In genomic region chrX:149938427-149939270, GRCh38 we compare ENCODE assay signal across 1 cellular context.
A peak's percentile ranks its signal among the peaks of the same experiment; 100 is the strongest.
TF ChIP-seq lines count a peak whose summit lies in the region.

TSS of gene EOLA2 (minus strand) at chrX:149938491. CDS start at chrX:149933874, 4,617 bp downstream.

TF ChIP-seq in HepG2, 621 proteins besides CTCF, POLR2A, EP300 and RAD21 (continued from another document and continues in another):
- TF ChIP-seq GMEB2 (CRISPR knock-in tag; IDR thresholded peaks at IDR 0.05; ENCODE audit: low read depth) (peak; percentile 99), PRPF4 (IDR thresholded peaks at IDR 0.05; ENCODE audit: low read depth, low read length, poor library complexity, severe bottlenecking) (no peak), ZNF430 (CRISPR knock-in tag; IDR thresholded peaks at IDR 0.05) (no peak), MIXL1 (CRISPR knock-in tag; IDR thresholded peaks at IDR 0.05) (no peak), ZNF850 (CRISPR knock-in tag; conservative IDR thresholded peaks at IDR 0.05) (no peak), ZNF451 (CRISPR knock-in tag; IDR thresholded peaks at IDR 0.05) (no peak), CREBL2 (CRISPR knock-in tag; IDR thresholded peaks at IDR 0.05; ENCODE audit: borderline replicate concordance) (no peak), SKIL (CRISPR knock-in tag; IDR thresholded peaks at IDR 0.05; ENCODE audit: borderline replicate concordance) (no peak), FOXP1 (IDR thresholded peaks at IDR 0.05) (no peak), FOXP1 (CRISPR knock-in tag; IDR thresholded peaks at IDR 0.05) (no peak), ZNF749 (CRISPR knock-in tag; IDR thresholded peaks at IDR 0.05; ENCODE audit: borderline replicate concordance) (no peak), NFIB (CRISPR knock-in tag; IDR thresholded peaks at IDR 0.05; ENCODE audit: borderline replicate concordance) (no peak), RFX3 (CRISPR knock-in tag; IDR thresholded peaks at IDR 0.05) (no peak), GZF1 (CRISPR knock-in tag; IDR thresholded peaks at IDR 0.05) (no peak), POLR2AphosphoS5 (IDR thresholded peaks at IDR 0.05; ENCODE audit: low read depth, low read length) (peak; percentile 62), EED (CRISPR knock-in tag; IDR thresholded peaks at IDR 0.05) (no peak), SRSF9 (IDR thresholded peaks at IDR 0.05; ENCODE audit: borderline replicate concordance, insufficient read depth, low read depth, low read length, poor library complexity, severe bottlenecking) (no peak), ATF7 (IDR thresholded peaks at IDR 0.05) (0 out of 2 replicates have a peak, but pooled peaks have one; percentile 18), ATF7 (CRISPR knock-in tag; IDR thresholded peaks at IDR 0.05) (no peak; the same call in 1 of the 2 replicates), GRHL1 (CRISPR knock-in tag; conservative IDR thresholded peaks at IDR 0.05) (no peak), ZNF124 (CRISPR knock-in tag; IDR thresholded peaks at IDR 0.05) (no peak), HBP1 (CRISPR knock-in tag; IDR thresholded peaks at IDR 0.05; ENCODE audit: low read depth) (no peak), ATRX (CRISPR knock-in tag; IDR thresholded peaks at IDR 0.05; ENCODE audit: borderline replicate concordance) (no peak), HOMEZ (CRISPR knock-in tag; IDR thresholded peaks at IDR 0.05; ENCODE audit: low read depth) (no peak), CBX5 (CRISPR knock-in tag; IDR thresholded peaks at IDR 0.05; ENCODE audit: borderline replicate concordance) (no peak), ZNF563 (CRISPR knock-in tag; IDR thresholded peaks at IDR 0.05) (no peak), ZNF552 (CRISPR knock-in tag; IDR thresholded peaks at IDR 0.05; ENCODE audit: borderline replicate concordance) (no peak), PRMT3 (CRISPR knock-in tag; IDR thresholded peaks at IDR 0.05; ENCODE audit: borderline replicate concordance, low read depth) (no peak), ZNF501 (CRISPR knock-in tag; IDR thresholded peaks at IDR 0.05) (no peak), ZHX2 (IDR thresholded peaks at IDR 0.05; ENCODE audit: low read depth) (no peak; the same call in 1 of the 2 replicates), ZHX2 (CRISPR knock-in tag; IDR thresholded peaks at IDR 0.05; ENCODE audit: borderline replicate concordance) (no peak), ZNF281 (CRISPR knock-in tag; IDR thresholded peaks at IDR 0.05; ENCODE audit: borderline replicate concordance) (no peak), ZNF513 (CRISPR knock-in tag; conservative IDR thresholded peaks at IDR 0.05) (no peak), KDM4B (CRISPR knock-in tag; IDR thresholded peaks at IDR 0.05) (no peak), CEBPG (CRISPR knock-in tag; IDR thresholded peaks at IDR 0.05) (no peak), ZBTB46 (CRISPR knock-in tag; IDR thresholded peaks at IDR 0.05; ENCODE audit: borderline replicate concordance) (no peak), ZNF83 (CRISPR knock-in tag; IDR thresholded peaks at IDR 0.05; ENCODE audit: borderline replicate concordance) (no peak), MLX (CRISPR knock-in tag; IDR thresholded peaks at IDR 0.05) (no peak)
